1 cellular context compared by ENCODE assay signal in genomic region chr10:21759232-21759631, GRCh38.
TF ChIP-seq lines count a peak whose summit lies in the region.

No MANE protein-coding gene starts in this region.

TF ChIP-seq in WTC11, 78 proteins besides CTCF, POLR2A, EP300 and RAD21:
- TF ChIP-seq AFF4 (CRISPR knock-in tag; IDR thresholded peaks at IDR 0.05; ENCODE audit: borderline replicate concordance), result no peak
- no peak for TF ChIP-seq TCF7 (CRISPR knock-in tag; IDR thresholded peaks at IDR 0.05; ENCODE audit: low read depth)
- no peak for TF ChIP-seq ZNF425 (CRISPR knock-in tag; conservative IDR thresholded peaks at IDR 0.05)
- TF ChIP-seq CREM (CRISPR knock-in tag; IDR thresholded peaks at IDR 0.05), result no peak
- TF ChIP-seq MXD4 (CRISPR knock-in tag; IDR thresholded peaks at IDR 0.05; ENCODE audit: borderline replicate concordance), result no peak
- no peak for TF ChIP-seq CBFB (CRISPR knock-in tag; IDR thresholded peaks at IDR 0.05; ENCODE audit: low read depth)
- no peak for TF ChIP-seq ZNF121 (CRISPR knock-in tag; IDR thresholded peaks at IDR 0.05)
- no peak for TF ChIP-seq SOX15 (CRISPR knock-in tag; IDR thresholded peaks at IDR 0.05)
- TF ChIP-seq ZNF416 (CRISPR knock-in tag; IDR thresholded peaks at IDR 0.05), result no peak
- no peak for TF ChIP-seq MYBL2 (CRISPR knock-in tag; IDR thresholded peaks at IDR 0.05)
- TF ChIP-seq ATF2 (CRISPR knock-in tag; IDR thresholded peaks at IDR 0.05; ENCODE audit: borderline replicate concordance, low read depth), result no peak
- TF ChIP-seq PRDM15 (CRISPR knock-in tag; IDR thresholded peaks at IDR 0.05), result no peak
- no peak for TF ChIP-seq ZNF532 (CRISPR knock-in tag; IDR thresholded peaks at IDR 0.05; ENCODE audit: borderline replicate concordance)
- TF ChIP-seq ZNF396 (CRISPR knock-in tag; IDR thresholded peaks at IDR 0.05; ENCODE audit: borderline replicate concordance), result no peak
- no peak for TF ChIP-seq NFATC4 (CRISPR knock-in tag; IDR thresholded peaks at IDR 0.05)
- TF ChIP-seq GTF2I (CRISPR knock-in tag; conservative IDR thresholded peaks at IDR 0.05), result no peak
- no peak for TF ChIP-seq IRF1 (CRISPR knock-in tag; IDR thresholded peaks at IDR 0.05)
- TF ChIP-seq RORB (CRISPR knock-in tag; IDR thresholded peaks at IDR 0.05), result no peak
